ENCODE assay signal across 1 cellular context in the genomic region with DNA sequence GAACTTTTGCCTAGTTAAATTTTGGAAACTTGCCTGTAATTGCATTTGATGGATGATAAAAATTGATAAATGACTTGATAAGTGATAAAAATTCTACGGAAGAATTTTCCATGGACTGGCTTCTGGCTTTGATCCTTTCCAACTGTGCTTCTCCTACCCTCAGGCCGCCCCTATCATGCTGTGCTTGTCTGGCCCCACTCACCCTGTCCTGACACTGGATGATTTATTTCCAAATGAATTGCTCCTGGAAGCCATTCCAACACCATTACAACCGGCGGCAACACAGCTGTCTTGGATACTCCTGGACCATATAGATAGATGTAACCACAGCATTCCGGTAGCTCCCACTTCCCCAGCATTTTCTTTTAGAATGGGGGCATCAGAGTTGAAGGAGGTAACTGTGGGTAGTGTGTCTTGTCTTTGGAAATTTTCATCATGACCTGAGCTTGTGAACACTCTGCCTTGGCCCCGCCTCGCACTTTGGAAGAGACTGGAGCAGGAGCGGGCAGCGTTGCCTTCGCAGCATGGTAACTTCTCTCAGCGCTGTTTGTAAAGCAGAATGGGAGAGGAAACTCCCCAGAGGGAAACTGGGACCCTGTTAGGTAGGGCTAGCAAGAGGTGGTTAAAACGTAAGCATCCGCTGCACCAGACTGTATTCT.
TF ChIP-seq lines count a peak whose summit lies in the region.

No MANE protein-coding gene starts in this region.

TF ChIP-seq in GM23338, 12 proteins besides CTCF, POLR2A, EP300 and RAD21:
- TF ChIP-seq REST (IDR thresholded peaks at IDR 0.05; ENCODE audit: unreplicated experiment) (no peak), EZH2phosphoT487 (IDR thresholded peaks at IDR 0.05; ENCODE audit: unreplicated experiment) (no peak), ZNF114 (CRISPR knock-in tag; IDR thresholded peaks at IDR 0.05) (no peak), CREB1 (CRISPR knock-in tag; IDR thresholded peaks at IDR 0.05; ENCODE audit: low read depth) (no peak), ETS1 (IDR thresholded peaks at IDR 0.05) (no peak), EZH2 (IDR thresholded peaks at IDR 0.05; ENCODE audit: low read depth, unreplicated experiment) (no peak), JUNB (IDR thresholded peaks at IDR 0.05; ENCODE audit: unreplicated experiment) (no peak), POLR2AphosphoS5 (IDR thresholded peaks at IDR 0.05; ENCODE audit: low read depth) (no peak), ZNF331 (CRISPR knock-in tag; IDR thresholded peaks at IDR 0.05; ENCODE audit: low read depth) (no peak)
- TF ChIP-seq, protein P1, sequence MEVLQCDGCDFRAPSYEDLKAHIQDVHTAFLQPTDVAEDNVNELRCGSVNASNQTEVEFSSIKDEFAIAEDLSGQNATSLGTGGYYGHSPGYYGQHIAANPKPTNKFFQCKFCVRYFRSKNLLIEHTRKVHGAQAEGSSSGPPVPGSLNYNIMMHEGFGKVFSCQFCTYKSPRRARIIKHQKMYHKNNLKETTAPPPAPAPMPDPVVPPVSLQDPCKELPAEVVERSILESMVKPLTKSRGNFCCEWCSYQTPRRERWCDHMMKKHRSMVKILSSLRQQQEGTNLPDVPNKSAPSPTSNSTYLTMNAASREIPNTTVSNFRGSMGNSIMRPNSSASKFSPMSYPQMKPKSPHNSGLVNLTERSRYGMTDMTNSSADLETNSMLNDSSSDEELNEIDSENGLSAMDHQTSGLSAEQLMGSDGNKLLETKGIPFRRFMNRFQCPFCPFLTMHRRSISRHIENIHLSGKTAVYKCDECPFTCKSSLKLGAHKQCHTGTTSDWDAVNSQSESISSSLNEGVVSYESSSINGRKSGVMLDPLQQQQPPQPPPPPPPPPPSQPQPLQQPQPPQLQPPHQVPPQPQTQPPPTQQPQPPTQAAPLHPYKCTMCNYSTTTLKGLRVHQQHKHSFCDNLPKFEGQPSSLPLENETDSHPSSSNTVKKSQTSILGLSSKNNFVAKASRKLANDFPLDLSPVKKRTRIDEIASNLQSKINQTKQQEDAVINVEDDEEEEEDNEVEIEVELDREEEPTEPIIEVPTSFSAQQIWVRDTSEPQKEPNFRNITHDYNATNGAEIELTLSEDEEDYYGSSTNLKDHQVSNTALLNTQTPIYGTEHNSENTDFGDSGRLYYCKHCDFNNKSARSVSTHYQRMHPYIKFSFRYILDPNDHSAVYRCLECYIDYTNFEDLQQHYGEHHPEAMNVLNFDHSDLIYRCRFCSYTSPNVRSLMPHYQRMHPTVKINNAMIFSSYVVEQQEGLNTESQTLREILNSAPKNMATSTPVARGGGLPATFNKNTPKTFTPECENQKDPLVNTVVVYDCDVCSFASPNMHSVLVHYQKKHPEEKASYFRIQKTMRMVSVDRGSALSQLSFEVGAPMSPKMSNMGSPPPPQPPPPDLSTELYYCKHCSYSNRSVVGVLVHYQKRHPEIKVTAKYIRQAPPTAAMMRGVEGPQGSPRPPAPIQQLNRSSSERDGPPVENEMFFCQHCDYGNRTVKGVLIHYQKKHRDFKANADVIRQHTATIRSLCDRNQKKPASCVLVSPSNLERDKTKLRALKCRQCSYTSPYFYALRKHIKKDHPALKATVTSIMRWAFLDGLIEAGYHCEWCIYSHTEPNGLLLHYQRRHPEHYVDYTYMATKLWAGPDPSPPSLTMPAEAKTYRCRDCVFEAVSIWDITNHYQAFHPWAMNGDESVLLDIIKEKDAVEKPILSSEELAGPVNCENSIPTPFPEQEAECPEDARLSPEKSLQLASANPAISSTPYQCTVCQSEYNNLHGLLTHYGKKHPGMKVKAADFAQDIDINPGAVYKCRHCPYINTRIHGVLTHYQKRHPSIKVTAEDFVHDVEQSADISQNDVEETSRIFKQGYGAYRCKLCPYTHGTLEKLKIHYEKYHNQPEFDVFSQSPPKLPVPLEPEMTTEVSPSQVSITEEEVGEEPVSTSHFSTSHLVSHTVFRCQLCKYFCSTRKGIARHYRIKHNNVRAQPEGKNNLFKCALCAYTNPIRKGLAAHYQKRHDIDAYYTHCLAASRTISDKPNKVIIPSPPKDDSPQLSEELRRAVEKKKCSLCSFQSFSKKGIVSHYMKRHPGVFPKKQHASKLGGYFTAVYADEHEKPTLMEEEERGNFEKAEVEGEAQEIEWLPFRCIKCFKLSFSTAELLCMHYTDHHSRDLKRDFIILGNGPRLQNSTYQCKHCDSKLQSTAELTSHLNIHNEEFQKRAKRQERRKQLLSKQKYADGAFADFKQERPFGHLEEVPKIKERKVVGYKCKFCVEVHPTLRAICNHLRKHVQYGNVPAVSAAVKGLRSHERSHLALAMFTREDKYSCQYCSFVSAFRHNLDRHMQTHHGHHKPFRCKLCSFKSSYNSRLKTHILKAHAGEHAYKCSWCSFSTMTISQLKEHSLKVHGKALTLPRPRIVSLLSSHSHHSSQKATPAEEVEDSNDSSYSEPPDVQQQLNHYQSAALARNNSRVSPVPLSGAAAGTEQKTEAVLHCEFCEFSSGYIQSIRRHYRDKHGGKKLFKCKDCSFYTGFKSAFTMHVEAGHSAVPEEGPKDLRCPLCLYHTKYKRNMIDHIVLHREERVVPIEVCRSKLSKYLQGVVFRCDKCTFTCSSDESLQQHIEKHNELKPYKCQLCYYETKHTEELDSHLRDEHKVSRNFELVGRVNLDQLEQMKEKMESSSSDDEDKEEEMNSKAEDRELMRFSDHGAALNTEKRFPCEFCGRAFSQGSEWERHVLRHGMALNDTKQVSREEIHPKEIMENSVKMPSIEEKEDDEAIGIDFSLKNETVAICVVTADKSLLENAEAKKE (CRISPR knock-in tag; IDR thresholded peaks at IDR 0.05), result no peak
